In the genomic region with DNA sequence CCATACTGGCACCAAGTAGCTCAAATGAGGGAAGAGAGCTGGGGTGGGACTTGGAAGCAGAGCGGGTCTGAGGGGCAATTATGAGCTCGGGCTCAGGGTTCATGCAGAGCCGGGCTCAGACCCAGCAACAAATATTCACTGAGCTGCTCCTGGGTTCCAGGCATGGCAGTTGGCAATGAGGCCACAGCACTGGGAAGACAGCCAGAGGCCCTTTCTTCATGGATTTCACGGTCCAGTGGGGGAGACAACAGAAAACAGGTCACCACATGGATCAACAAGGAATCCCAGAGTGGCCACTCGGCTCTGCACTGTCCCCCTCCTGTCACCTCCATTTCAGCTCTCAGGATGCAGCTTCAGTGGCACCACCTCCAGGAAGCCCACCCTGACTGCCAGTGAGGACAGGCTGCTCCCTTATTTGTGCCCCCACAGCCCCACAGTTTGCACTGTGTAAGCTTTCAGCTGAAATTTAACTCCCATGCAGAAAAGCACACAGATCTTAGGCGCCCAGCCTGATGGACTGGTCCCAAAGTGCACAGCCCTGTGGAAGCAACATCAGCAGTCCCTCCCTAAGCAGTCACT, we compare ENCODE assay signal across 14 cellular contexts. TPM values are rescaled to one million over a fixed set of nuclear protein-coding genes. Genes with fewer than 3 reads are reported as not detected.
DNase-seq lines count a peak whose midpoint lies in the region; ATAC-seq, FAIRE-seq and TF ChIP-seq lines count a peak whose summit lies in the region.
"Had no signal": no experiment of that assay in that cellular context is flagged by ENCODE, and none has a peak within 500 bp of the region (broad histone marks: within the 10 kb centered on the region; RNA-seq: fewer than 3 reads in every experiment).

No MANE protein-coding gene starts in this region.

- H4K8ac ChIP-seq in neuronal stem cell (ENCODE audit: low read depth, low read length): no peak overlapping the region

- peaks cover 0 to 16% (median 0%) of the 10 kb centered on the region in 3 experiments for H3K27me3 ChIP-seq in neuronal stem cell (ENCODE audit: control insufficient read depth in 3 of 3, insufficient read depth in 3 of 3, low read depth in 1 of 3, low read length in 3 of 3)

- no peak overlapping the region for H3K27ac ChIP-seq in neuronal stem cell (replicated peaks; ENCODE audit: low read length)

- H2BK15ac ChIP-seq in neuronal stem cell (ENCODE audit: low read length): peak overlapping the region; percentile 39

- H2BK5ac ChIP-seq in neuronal stem cell (ENCODE audit: low read length): peak overlapping the region; percentile 10

- no peak for ATAC-seq in HG03571 (IDR thresholded peaks at IDR 0.05; ENCODE audit: unreplicated experiment)
- ATAC-seq: stimulated activated memory B cell treated with anti-CD40 and anti-IgM and Interleukin-4, amounts not matched to agents 10 μg/mL and 1 μg/mL and 100 μg/mL, for 72 hours had no signal

- H3K14ac ChIP-seq in neuronal stem cell (ENCODE audit: low read length): no peak overlapping the region

- no peak overlapping the region for H3K4ac ChIP-seq in neuronal stem cell (ENCODE audit: low read length)

- H2AFZ ChIP-seq in neuronal stem cell (ENCODE audit: low read length): no peak overlapping the region

- TF ChIP-seq POLR2A in erythroblast (IDR thresholded peaks at IDR 0.05; ENCODE audit: low read length): no peak

- no peak overlapping the region for H4K91ac ChIP-seq in neuronal stem cell (ENCODE audit: low read depth, low read length, poor library complexity)

- no peaks in the 10 kb centered on the region for H3K9me3 ChIP-seq in neuronal stem cell (replicated peaks in 1 of 2; ENCODE audit: control insufficient read depth in 2 of 2, insufficient read depth in 1 of 2, low read depth in 1 of 2, low read length in 2 of 2)

- peak overlapping the region; percentile 36 for H2AK5ac ChIP-seq in neuronal stem cell (ENCODE audit: low read depth, low read length)

- WGBS in neuronal stem cell (ENCODE audit: extremely low coverage in 2 of 2, insufficient read length in 2 of 2, insufficient replicate concordance in 1 of 2), 2 donors: no CpG with 5 or more reads among the region's 6 CpGs

- H3K79me1 ChIP-seq in neuronal stem cell (ENCODE audit: low read depth, low read length): no peaks in the 10 kb centered on the region

- H3K4me1 ChIP-seq in neuronal stem cell (ENCODE audit: control insufficient read depth in 2 of 2, insufficient read depth in 1 of 2, low read depth in 1 of 2, low read length in 2 of 2): peaks cover 2 to 8% of the 10 kb centered on the region in 2 donors

- peaks cover 0 to 2% of the 10 kb centered on the region in 2 donors for H3K36me3 ChIP-seq in neuronal stem cell (replicated peaks in 1 of 2; ENCODE audit: control insufficient read depth in 2 of 2, insufficient read depth in 2 of 2, low read length in 2 of 2)

- no peak overlapping the region for H3K4me3 ChIP-seq in neuronal stem cell (ENCODE audit: low read length in 2 of 2)

- H3K4me2 ChIP-seq in neuronal stem cell (ENCODE audit: insufficient read depth, low read length, poor library complexity, severe bottlenecking): no peak overlapping the region

- no peak overlapping the region for H2BK12ac ChIP-seq in neuronal stem cell (ENCODE audit: low read length)

- no peak overlapping the region for H3K9ac ChIP-seq in neuronal stem cell (ENCODE audit: low read depth, low read length, poor library complexity)

- H3K23ac ChIP-seq in neuronal stem cell (ENCODE audit: low read depth, low read length, poor library complexity): no peak overlapping the region

- H3K18ac ChIP-seq in neuronal stem cell (ENCODE audit: low read length): peak overlapping the region; percentile 67

- no peak for FAIRE-seq in HTR-8/SVneo (lab: Jason Lieb, UNC)

- DNase-seq in DMS53 (lab: John Stamatoyannopoulos, UW): peak; percentile 81
- DNase-seq in NCI-H69 (lab: John Stamatoyannopoulos, UW): peak; percentile 63
- peak; percentile 52 for DNase-seq in ecto neural progenitor cell (ENCODE audit: low spot score)
- DNase-seq in neuronal stem cell (ENCODE audit: low spot score): no peak
- DNase-seq in erythroblast (lab: John Stamatoyannopoulos, UW): no peak
- no peak for DNase-seq in activated T-cell treated with anti-CD3 and anti-CD28 coated beads for 4 hours
- no peak for DNase-seq in HTR-8/SVneo (ENCODE audit: insufficient read length, low spot score)
- DNase-seq: activated CD4-positive, alpha-beta T cell treated with anti-CD3 and anti-CD28 coated beads, Interleukin-2, amount 10 ng/mL, durations not matched to agents 7 days and 5 days; AML-193; GF-D8; Karpas-422; stimulated activated CD4-positive, alpha-beta T cell treated with anti-CD3 and anti-CD28 coated beads, Interleukin-2, amount 100 ng/mL, for 48 hours had no signal

- H2BK120ac ChIP-seq in neuronal stem cell (ENCODE audit: low read depth, low read length): no peak overlapping the region

RNA-seq across cellular contexts. Expression of gene ARHGEF19, which starts 22.4 kb away (rescaled TPM):
- 14.7 TPM for polyA plus RNA-seq in neuronal stem cell (2013, experiment 1 of 2)
- 14.8 TPM for polyA plus RNA-seq in neuronal stem cell (2013, experiment 2 of 2)

RNA-seq across cellular contexts. Expression of gene EPHA2, which starts 34.1 kb away (rescaled TPM):
- 74.6 TPM for polyA plus RNA-seq in neuronal stem cell (2013, experiment 1 of 2)
- 73.7 TPM for polyA plus RNA-seq in neuronal stem cell (2013, experiment 2 of 2)

RNA-seq across cellular contexts. Expression of gene CPLANE2, which starts 47.0 kb away (rescaled TPM):
- polyA plus RNA-seq in neuronal stem cell (2013, experiment 1 of 2): 4.3 TPM
- polyA plus RNA-seq in neuronal stem cell (2013, experiment 2 of 2): 5.2 TPM

Comparison
In these comparisons a context has a peak if more than half of its experiments do, and no peak if none do; other contexts are left out.
1. DNase-seq: peak in DMS53 (single experiment), NCI-H69 (single experiment) and ecto neural progenitor cell (single experiment); none in neuronal stem cell (single experiment), erythroblast (0 of 2), activated T-cell treated with anti-CD3 and anti-CD28 coated beads for 4 hours (single experiment) and HTR-8/SVneo (single experiment).